14 cellular contexts compared by ENCODE assay signal in the genomic region with DNA sequence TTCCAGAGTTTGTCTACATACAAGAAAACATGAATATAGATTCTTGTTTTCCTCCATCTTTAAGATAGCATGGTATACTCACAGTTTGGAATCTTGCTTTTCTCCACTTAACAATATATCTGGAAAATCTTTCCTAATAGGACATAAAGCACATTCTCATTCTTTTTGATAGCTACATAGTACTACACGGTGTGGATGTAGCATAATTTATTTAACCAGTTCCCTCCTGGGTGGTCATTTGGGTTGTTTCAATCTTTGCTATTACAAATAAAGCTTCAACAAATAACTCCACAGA. TPM values are rescaled to one million over a fixed set of nuclear protein-coding genes. Genes with fewer than 3 reads are reported as not detected.
DNase-seq lines count a peak whose midpoint lies in the region; ATAC-seq and TF ChIP-seq lines count a peak whose summit lies in the region.
"Had no signal": no experiment of that assay in that cellular context is flagged by ENCODE, and none has a peak within 500 bp of the region (broad histone marks: within the 10 kb centered on the region; RNA-seq: fewer than 3 reads in every experiment).

No MANE protein-coding gene starts in this region.

- no peaks in the 10 kb centered on the region for H3K9me3 Mint-ChIP-seq in natural killer cell treated with Interleukin-12 subunit alpha and Interleukin-12 subunit beta and Interleukin-15 and Interleukin-18, amount 100 ng/mL, for 72 hours
- no peaks in the 10 kb centered on the region for H3K9me3 Mint-ChIP-seq in natural killer cell

- TF ChIP-seq CTCF in natural killer cell (IDR thresholded peaks at IDR 0.05) = no peak
- no peak for TF ChIP-seq CTCF in lower lobe of right lung (IDR thresholded peaks at IDR 0.05)
- TF ChIP-seq CTCF in upper lobe of right lung (IDR thresholded peaks at IDR 0.05) = no peak

- peak overlapping the region; percentile 69 for H3K4me3 ChIP-seq in adipocyte (ENCODE audit: low read length)
- no peak overlapping the region for H3K4me3 ChIP-seq in lower lobe of right lung
- no peak overlapping the region for H3K4me3 ChIP-seq in upper lobe of right lung
- H3K4me3 ChIP-seq: skin epidermis had no signal

- peaks cover 39 to 53% of the 10 kb centered on the region in 2 donors for H3K4me1 Mint-ChIP-seq in natural killer cell treated with Interleukin-12 subunit alpha and Interleukin-12 subunit beta and Interleukin-15 and Interleukin-18, amount 100 ng/mL, for 72 hours (ENCODE audit: low read depth in 2 of 2)
- H3K4me1 Mint-ChIP-seq in natural killer cell = peaks cover 35 to 54% of the 10 kb centered on the region in 2 donors

- no peak for ATAC-seq in natural killer cell treated with Interleukin-12 subunit alpha and Interleukin-12 subunit beta and Interleukin-15 and Interleukin-18, amount 100 ng/mL, for 72 hours
- ATAC-seq in natural killer cell (no peak), lower lobe of right lung (no peak), upper lobe of right lung (no peak), Right ventricle myocardium inferior (no peak), GM21381 (IDR thresholded peaks at IDR 0.05; ENCODE audit: unreplicated experiment) (no peak)

- peak overlapping the region; percentile 44 to 65 for H3K27ac Mint-ChIP-seq in natural killer cell treated with Interleukin-12 subunit alpha and Interleukin-12 subunit beta and Interleukin-15 and Interleukin-18, amount 100 ng/mL, for 72 hours
- H3K27ac Mint-ChIP-seq in natural killer cell = peak overlapping the region in 1 of 2 donors; percentile 33

- no peaks in the 10 kb centered on the region for H3K9me3 ChIP-seq in adipocyte (ENCODE audit: control insufficient read depth, low read length)
- H3K9me3 ChIP-seq in lower lobe of right lung = no peaks in the 10 kb centered on the region
- H3K9me3 ChIP-seq in upper lobe of right lung = no peaks in the 10 kb centered on the region

- peak overlapping the region; percentile 73 for H3K9ac ChIP-seq in adipocyte (ENCODE audit: low read length)

- H3K36me3 Mint-ChIP-seq in natural killer cell treated with Interleukin-12 subunit alpha and Interleukin-12 subunit beta and Interleukin-15 and Interleukin-18, amount 100 ng/mL, for 72 hours = peaks cover 36% of the 10 kb centered on the region
- peaks cover 33% of the 10 kb centered on the region for H3K36me3 Mint-ChIP-seq in natural killer cell

- peak overlapping the region; percentile 62 for H3K4me3 Mint-ChIP-seq in natural killer cell treated with Interleukin-12 subunit alpha and Interleukin-12 subunit beta and Interleukin-15 and Interleukin-18, amount 100 ng/mL, for 72 hours
- no peak overlapping the region for H3K4me3 Mint-ChIP-seq in natural killer cell

- no peaks in the 10 kb centered on the region for H3K27me3 Mint-ChIP-seq in natural killer cell treated with Interleukin-12 subunit alpha and Interleukin-12 subunit beta and Interleukin-15 and Interleukin-18, amount 100 ng/mL, for 72 hours
- no peaks in the 10 kb centered on the region for H3K27me3 Mint-ChIP-seq in natural killer cell (ENCODE audit: low read depth in 2 of 2)

- peak overlapping the region; percentile 39 for H3K27ac ChIP-seq in lower lobe of right lung
- H3K27ac ChIP-seq in upper lobe of right lung = peak overlapping the region; percentile 44

- H3K36me3 ChIP-seq in adipocyte (ENCODE audit: control insufficient read depth, insufficient read depth, low read length, severe bottlenecking) = peaks cover 51% of the 10 kb centered on the region
- H3K36me3 ChIP-seq in lower lobe of right lung = peaks cover 47% of the 10 kb centered on the region
- H3K36me3 ChIP-seq in upper lobe of right lung = peaks cover 42% of the 10 kb centered on the region

- intact Hi-C loops in natural killer cell (cut with micrococcal nuclease) = no loop called here
- intact Hi-C loops in lower lobe of right lung (cut with DNase I) = no loop called here
- intact Hi-C loops in upper lobe of right lung (cut with DNase I) = no loop called here
- intact Hi-C loops in Right ventricle myocardium inferior (cut with DNase I) = no loop called here

- H3K4me1 ChIP-seq in adipocyte (ENCODE audit: control insufficient read depth, insufficient read depth, low read length) (peaks cover 21% of the 10 kb centered on the region), lower lobe of right lung (peaks cover 48% of the 10 kb centered on the region), upper lobe of right lung (peaks cover 26% of the 10 kb centered on the region)

- DNase-seq in natural killer cell treated with Interleukin-12 subunit alpha and Interleukin-12 subunit beta and Interleukin-15 and Interleukin-18, amount 100 ng/mL, for 72 hours (ENCODE audit: low spot score) = no peak
- DNase-seq in natural killer cell = no peak
- no peak for DNase-seq in adipocyte (ENCODE audit: low read depth)
- DNase-seq in lower lobe of right lung = no peak
- no peak for DNase-seq in upper lobe of right lung
- DNase-seq in Right ventricle myocardium inferior (ENCODE audit: missing footprints) = no peak
- DNase-seq in COLO829 (ENCODE audit: low spot score) = no peak
- DNase-seq: anterior cingulate cortex; DMS153; effector CD4-positive, alpha-beta T cell; NCI-H1092; occipital lobe had no signal

- H3K27me3 ChIP-seq in adipocyte (replicated peaks; ENCODE audit: control insufficient read depth, insufficient read depth, low read length) (no peaks in the 10 kb centered on the region), lower lobe of right lung (ENCODE audit: low read depth) (no peaks in the 10 kb centered on the region), upper lobe of right lung (no peaks in the 10 kb centered on the region)

RNA-seq across cellular contexts. Expression of a gene that starts 19.7 kb away (rescaled TPM):
- 10 to 100 TPM; 27.6 to 42.7 TPM for total RNA-seq in natural killer cell treated with Interleukin-12 subunit alpha and Interleukin-12 subunit beta and Interleukin-15 and Interleukin-18, amount 100 ng/mL, for 72 hours
- total RNA-seq in natural killer cell (100 to 1,000 TPM in 2 of 3 donors, 10 to 100 TPM in 1; 63.0 to 165 (median 112) TPM), lower lobe of right lung (33.8 TPM), upper lobe of right lung (21.3 TPM), Right ventricle myocardium inferior (4.6 TPM)

RNA-seq across cellular contexts. Expression of a gene that starts 26.9 kb away (rescaled TPM):
- under 1 TPM; 0.55 to 0.84 TPM for total RNA-seq in natural killer cell treated with Interleukin-12 subunit alpha and Interleukin-12 subunit beta and Interleukin-15 and Interleukin-18, amount 100 ng/mL, for 72 hours
- total RNA-seq in natural killer cell (1 to 10 TPM; 1.4 to 2.7 (median 1.9) TPM), lower lobe of right lung (1.9 TPM), upper lobe of right lung (2.1 TPM), Right ventricle myocardium inferior (0.81 TPM)

RNA-seq across cellular contexts. Expression of a gene that starts 40.8 kb away (rescaled TPM):
- 10 to 100 TPM; 43.0 to 64.4 TPM for total RNA-seq in natural killer cell treated with Interleukin-12 subunit alpha and Interleukin-12 subunit beta and Interleukin-15 and Interleukin-18, amount 100 ng/mL, for 72 hours
- total RNA-seq in natural killer cell = 10 to 100 TPM; 53.2 to 61.5 (median 58.2) TPM
- 38.7 TPM for total RNA-seq in lower lobe of right lung
- total RNA-seq in upper lobe of right lung = 41.0 TPM
- total RNA-seq in Right ventricle myocardium inferior = 58.3 TPM
